Comparison of ENCODE assay signal across 24 cellular contexts in genomic region chr7:14368285-14368684, GRCh38.
"Had no signal": no experiment of that assay in that cellular context is flagged by ENCODE, and none has a peak within 500 bp of the region (broad histone marks: within the 10 kb centered on the region; RNA-seq: fewer than 3 reads in every experiment).

No MANE protein-coding gene starts in this region.

- H3K36me3 Mint-ChIP-seq: activated CD8-positive, alpha-beta memory T cell treated with anti-CD3 and anti-CD28 coated beads, Interleukin-2, amount 10 ng/mL, durations not matched to agents 7 days and 5 days; activated naive CD4-positive, alpha-beta T cell treated with anti-CD3 and anti-CD28 coated beads, Interleukin-2, amount 10 ng/mL, durations not matched to agents 7 days and 5 days; activated naive CD8-positive, alpha-beta T cell treated with anti-CD3 and anti-CD28 coated beads, Interleukin-2, amount 10 ng/mL, durations not matched to agents 7 days and 5 days had no signal

- H3K4me1 Mint-ChIP-seq: activated B cell treated with CpG ODN at 0.5 μM for 24 hours; activated CD4-positive, alpha-beta T cell treated with anti-CD3 and anti-CD28 coated beads, Interleukin-2, amount 10 ng/mL, durations not matched to agents 24 days and 14 days; activated CD8-positive, alpha-beta memory T cell treated with anti-CD3 and anti-CD28 coated beads, Interleukin-2, amount 10 ng/mL, durations not matched to agents 7 days and 5 days; activated naive CD4-positive, alpha-beta T cell treated with anti-CD3 and anti-CD28 coated beads, Interleukin-2, amount 10 ng/mL, durations not matched to agents 7 days and 5 days; activated naive CD8-positive, alpha-beta T cell treated with anti-CD3 and anti-CD28 coated beads, Interleukin-2, amount 10 ng/mL, durations not matched to agents 7 days and 5 days; activated T-helper 17 cell treated with anti-CD3 and anti-CD28 coated beads, Interleukin-2, amount 50 U/mL, for 72 hours; T-helper 17 cell had no signal

- H3K4me1 ChIP-seq: adrenal gland had no signal

- H3K27me3 Mint-ChIP-seq: activated B cell treated with CpG ODN at 0.5 μM for 24 hours; activated CD4-positive, alpha-beta T cell treated with anti-CD3 and anti-CD28 coated beads, Interleukin-2, amount 10 ng/mL, durations not matched to agents 24 days and 14 days; activated CD8-positive, alpha-beta memory T cell treated with anti-CD3 and anti-CD28 coated beads, Interleukin-2, amount 10 ng/mL, durations not matched to agents 7 days and 5 days; activated naive CD4-positive, alpha-beta T cell treated with anti-CD3 and anti-CD28 coated beads, Interleukin-2, amount 10 ng/mL, durations not matched to agents 7 days and 5 days; activated naive CD8-positive, alpha-beta T cell treated with anti-CD3 and anti-CD28 coated beads, Interleukin-2, amount 10 ng/mL, durations not matched to agents 7 days and 5 days; activated T-helper 17 cell treated with anti-CD3 and anti-CD28 coated beads, Interleukin-2, amount 50 U/mL, for 72 hours; T-helper 17 cell had no signal

- H3K36me3 ChIP-seq: adrenal gland had no signal

- H3K4me3 ChIP-seq: adrenal gland had no signal

- H3K9ac ChIP-seq: KMS-11 had no signal

- H3K4me3 Mint-ChIP-seq: activated B cell treated with CpG ODN at 0.5 μM for 24 hours; activated CD4-positive, alpha-beta T cell treated with anti-CD3 and anti-CD28 coated beads, Interleukin-2, amount 10 ng/mL, durations not matched to agents 24 days and 14 days; activated CD8-positive, alpha-beta memory T cell treated with anti-CD3 and anti-CD28 coated beads, Interleukin-2, amount 10 ng/mL, durations not matched to agents 7 days and 5 days; activated naive CD4-positive, alpha-beta T cell treated with anti-CD3 and anti-CD28 coated beads, Interleukin-2, amount 10 ng/mL, durations not matched to agents 7 days and 5 days; activated naive CD8-positive, alpha-beta T cell treated with anti-CD3 and anti-CD28 coated beads, Interleukin-2, amount 10 ng/mL, durations not matched to agents 7 days and 5 days; activated T-cell treated with anti-CD3 and anti-CD28 coated beads, Interleukin-2, amount 50 U/mL, for 4 hours; activated T-helper 17 cell treated with anti-CD3 and anti-CD28 coated beads, Interleukin-2, amount 50 U/mL, for 72 hours; T-helper 17 cell had no signal

- ATAC-seq: activated CD8-positive, alpha-beta memory T cell treated with anti-CD3 and anti-CD28 coated beads, Interleukin-2, amount 10 ng/mL, durations not matched to agents 7 days and 5 days; activated T-cell treated with anti-CD3 and anti-CD28 coated beads, Interleukin-2, amount 50 U/mL, for 4 hours; activated T-helper 17 cell treated with anti-CD3 and anti-CD28 coated beads, Interleukin-2, amount 50 U/mL, for 72 hours; T-helper 17 cell had no signal

- H3K27ac Mint-ChIP-seq: activated B cell treated with CpG ODN at 0.5 μM for 24 hours; activated CD4-positive, alpha-beta T cell treated with anti-CD3 and anti-CD28 coated beads, Interleukin-2, amount 10 ng/mL, durations not matched to agents 24 days and 14 days; activated CD8-positive, alpha-beta memory T cell treated with anti-CD3 and anti-CD28 coated beads, Interleukin-2, amount 10 ng/mL, durations not matched to agents 7 days and 5 days; activated naive CD4-positive, alpha-beta T cell treated with anti-CD3 and anti-CD28 coated beads, Interleukin-2, amount 10 ng/mL, durations not matched to agents 7 days and 5 days; activated naive CD8-positive, alpha-beta T cell treated with anti-CD3 and anti-CD28 coated beads, Interleukin-2, amount 10 ng/mL, durations not matched to agents 7 days and 5 days; activated T-helper 17 cell treated with anti-CD3 and anti-CD28 coated beads, Interleukin-2, amount 50 U/mL, for 72 hours; T-helper 17 cell had no signal

- DNase-seq: activated B cell treated with CpG ODN at 0.5 μM for 24 hours; activated CD4-positive, alpha-beta T cell treated with anti-CD3 and anti-CD28 coated beads for 1 hour; activated CD4-positive, alpha-beta T cell treated with anti-CD3 and anti-CD28 coated beads, Interleukin-2, amount 10 ng/mL, durations not matched to agents 24 days and 14 days; activated CD4-positive, alpha-beta T cell treated with anti-CD3 and anti-CD28 coated beads, Interleukin-2, amount 50 U/mL, for 48 hours; activated CD8-positive, alpha-beta memory T cell treated with anti-CD3 and anti-CD28 coated beads, Interleukin-2, amount 10 ng/mL, durations not matched to agents 7 days and 5 days; activated gamma-delta T cell; activated naive CD4-positive, alpha-beta T cell treated with anti-CD3 and anti-CD28 coated beads, Interleukin-2, amount 10 ng/mL, durations not matched to agents 7 days and 5 days; activated naive CD8-positive, alpha-beta T cell treated with anti-CD3 and anti-CD28 coated beads, Interleukin-2, amount 10 ng/mL, durations not matched to agents 7 days and 5 days; activated T-cell treated with anti-CD3 and anti-CD28 coated beads, Interleukin-2, amount 50 U/mL, for 4 hours; adrenal gland; anterior cingulate cortex; central memory CD4-positive, alpha-beta T cell; MM.1S; NCI-H1105; NCI-H1436; NCI-H1694 treated with DMSO at 0.1 percent for 48 hours; NCI-H2029 treated with DMSO at 0.1 percent for 48 hours; NCI-H446; NCI-H524; SIG-M5; T-helper 17 cell; T-helper 9 cell had no signal

- H3K27me3 ChIP-seq: adrenal gland had no signal

- H3K4me2 ChIP-seq: KMS-11 had no signal

- H3K9me3 Mint-ChIP-seq: activated naive CD8-positive, alpha-beta T cell treated with anti-CD3 and anti-CD28 coated beads, Interleukin-2, amount 10 ng/mL, durations not matched to agents 7 days and 5 days; activated T-cell treated with anti-CD3 and anti-CD28 coated beads, Interleukin-2, amount 50 U/mL, for 4 hours; activated T-helper 17 cell treated with anti-CD3 and anti-CD28 coated beads, Interleukin-2, amount 50 U/mL, for 72 hours had no signal

- H3K9me3 ChIP-seq: adrenal gland had no signal

- H3K27ac ChIP-seq: adrenal gland, KMS-11 had no signal
